In the genomic region with DNA sequence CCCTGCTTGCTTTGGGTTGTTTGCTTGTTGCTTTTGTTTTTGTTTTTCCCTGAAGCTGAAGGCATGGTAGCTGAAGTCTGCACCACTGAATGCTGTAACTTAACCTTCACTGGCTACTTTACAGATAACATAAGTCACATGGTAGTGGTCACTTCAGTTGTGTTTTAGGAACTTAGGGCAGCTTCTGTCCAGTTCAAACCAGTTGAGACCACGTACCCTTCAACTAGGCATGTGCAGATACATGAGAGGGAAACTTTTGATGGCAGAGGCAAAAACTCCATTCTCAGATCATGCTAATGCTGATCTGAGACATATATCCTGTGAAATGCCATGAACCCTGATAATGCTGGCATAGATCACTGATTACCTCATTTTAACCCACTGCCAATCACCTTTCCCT, we compare ENCODE assay signal across 5 cellular contexts. TPM values are rescaled to one million over a fixed set of nuclear protein-coding genes. Genes with fewer than 3 reads are reported as not detected.
"Had no signal": no experiment of that assay in that cellular context is flagged by ENCODE, and none has a peak within 500 bp of the region (broad histone marks: within the 10 kb centered on the region; RNA-seq: fewer than 3 reads in every experiment).

No MANE protein-coding gene starts in this region.

RNA-seq across cellular contexts. Expression of a gene that starts 42.3 kb away (rescaled TPM):
- total RNA-seq: OCI-LY7, PC-9, Peyer's patch, SJCRH30, SK-MEL-5 had no signal
